In genomic region chr16:802461-802860, GRCh38 we compare ENCODE assay signal across 2 cellular contexts.
A peak's percentile ranks its signal among the peaks of the same experiment; 100 is the strongest.
TF ChIP-seq lines count a peak whose summit lies in the region.

No MANE protein-coding gene starts in this region.

TF ChIP-seq in HEK293, 187 proteins besides CTCF, POLR2A, EP300 and RAD21:
- TF ChIP-seq BCL11B (tag by site-specific recombination; IDR thresholded peaks at IDR 0.05; ENCODE audit: low read depth) = peak; percentile 97
- no peak for TF ChIP-seq ZNF645 (tag by site-specific recombination; IDR thresholded peaks at IDR 0.05)
- peak; percentile 70; the same call in 1 of the 2 replicates for TF ChIP-seq BCL11A (tag by site-specific recombination; IDR thresholded peaks at IDR 0.05; ENCODE audit: low read depth)

TF ChIP-seq in H1, 55 proteins besides CTCF, POLR2A, EP300 and RAD21:
- 0 out of 2 replicates have a peak, but pooled peaks have one; percentile 27 for TF ChIP-seq POLR2AphosphoS5 (IDR thresholded peaks at IDR 0.05; ENCODE audit: low read depth, low read length)
- TF ChIP-seq, protein P1, sequence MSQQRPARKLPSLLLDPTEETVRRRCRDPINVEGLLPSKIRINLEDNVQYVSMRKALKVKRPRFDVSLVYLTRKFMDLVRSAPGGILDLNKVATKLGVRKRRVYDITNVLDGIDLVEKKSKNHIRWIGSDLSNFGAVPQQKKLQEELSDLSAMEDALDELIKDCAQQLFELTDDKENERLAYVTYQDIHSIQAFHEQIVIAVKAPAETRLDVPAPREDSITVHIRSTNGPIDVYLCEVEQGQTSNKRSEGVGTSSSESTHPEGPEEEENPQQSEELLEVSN (IDR thresholded peaks at IDR 0.05) = no peak
- TF ChIP-seq CTBP2 (IDR thresholded peaks at IDR 0.05; ENCODE audit: borderline replicate concordance, insufficient read depth, insufficient read length, low read length) = no peak
